In the genomic region with DNA sequence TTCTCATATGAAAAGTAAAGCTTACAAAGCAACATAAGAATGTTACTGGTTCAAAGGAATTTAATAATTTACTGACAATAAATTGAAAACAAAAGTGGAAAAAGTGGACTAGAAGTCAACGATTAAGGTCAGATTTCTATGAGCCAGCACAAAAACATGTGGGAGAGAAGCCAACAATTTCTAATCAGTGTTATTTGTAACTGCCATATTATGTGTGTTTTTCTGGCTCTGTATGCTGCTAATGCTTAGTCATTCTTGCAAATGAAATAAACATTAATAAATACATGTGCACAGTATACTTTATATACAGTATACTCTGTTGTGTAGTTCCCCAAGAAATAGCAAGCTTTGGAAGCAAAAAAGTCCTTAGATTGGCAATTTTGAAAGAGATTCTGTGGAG, we compare ENCODE assay signal across 27 cellular contexts.
DNase-seq lines count a peak whose midpoint lies in the region; FAIRE-seq and TF ChIP-seq lines count a peak whose summit lies in the region.
"Had no signal": no experiment of that assay in that cellular context is flagged by ENCODE, and none has a peak within 500 bp of the region (broad histone marks: within the 10 kb centered on the region; RNA-seq: fewer than 3 reads in every experiment).

No MANE protein-coding gene starts in this region.

- H3K36me3 ChIP-seq in bronchial epithelial cell (ENCODE audit: control insufficient read depth, insufficient read depth, low read length): no peaks in the 10 kb centered on the region
- H3K36me3 ChIP-seq: tibial artery had no signal

- H3K27me3 ChIP-seq in bronchial epithelial cell (ENCODE audit: control insufficient read depth, insufficient read depth, low read length): no peaks in the 10 kb centered on the region
- H3K27me3 ChIP-seq: tibial artery had no signal

- DNase-seq in HS-5 (ENCODE audit: low read depth) (peak; percentile 18), bronchial epithelial cell (ENCODE audit: low read depth) (peak; percentile 47), fibroblast of villous mesenchyme (ENCODE audit: low read depth) (peak; percentile 55), stromal cell of bone marrow (ENCODE audit: low read depth) (peak; percentile 7), NCI-H524 (lab: John Stamatoyannopoulos, UW) (no peak)
- DNase-seq in effector CD8-positive, alpha-beta T cell (lab: John Stamatoyannopoulos, UW): no peak
- DNase-seq in activated naive CD4-positive, alpha-beta T cell treated with Interleukin-2 at 50 U/mL for 16 hours: no peak
- no peak for DNase-seq in stimulated activated naive CD4-positive, alpha-beta T cell treated with Interleukin-2 at 50 U/mL for 16 hours (lab: John Stamatoyannopoulos, UW)
- DNase-seq: activated CD4-positive, alpha-beta T cell treated with anti-CD3 and anti-CD28 coated beads, Interleukin-2, amount 50 U/mL, for 48 hours; activated CD8-positive, alpha-beta memory T cell treated with anti-CD3 and anti-CD28 coated beads, Interleukin-2, amount 50 U/mL, for 4 hours; CD4-positive, alpha-beta T cell; DMS153; effector CD4-positive, alpha-beta T cell; GDM1; glutamatergic neuron; HFFc6; mesendoderm; naive thymus-derived CD4-positive, alpha-beta T cell; NCI-H1417; NCI-H2107; NCI-H446 treated with DMSO at 0.1 percent for 48 hours; occipital lobe; retina; stimulated activated naive CD8-positive, alpha-beta T cell treated with anti-CD3 and anti-CD28 coated beads, Interleukin-15, Interleukin-2, amounts not matched to agents 100 U/mL and 50 U/mL, for 24 hours; T-helper 1 cell; tibial artery had no signal

- H3K4me3 ChIP-seq in bronchial epithelial cell (ENCODE audit: low read depth, low read length): no peak overlapping the region
- no peak overlapping the region for H3K4me3 ChIP-seq in fibroblast of villous mesenchyme (ENCODE audit: low read depth, low read length)
- H3K4me3 ChIP-seq: tibial artery had no signal

- TF ChIP-seq CTCF in bronchial epithelial cell (IDR thresholded peaks at IDR 0.05; ENCODE audit: insufficient read depth, low read length, severe bottlenecking): no peak
- no peak for TF ChIP-seq CTCF in fibroblast of villous mesenchyme (IDR thresholded peaks at IDR 0.05; ENCODE audit: insufficient read depth, low read depth, low read length)

- no peak for FAIRE-seq in bronchial epithelial cell (lab: Jason Lieb, UNC)
- FAIRE-seq: GM18507 had no signal

Comparison
In these comparisons a context has a peak if more than half of its experiments do, and no peak if none do; other contexts are left out.
1. DNase-seq: peak in HS-5 (single experiment), bronchial epithelial cell (single experiment), fibroblast of villous mesenchyme (single experiment) and stromal cell of bone marrow (single experiment); none in effector CD8-positive, alpha-beta T cell (single experiment), NCI-H524 (0 of 2), activated naive CD4-positive, alpha-beta T cell treated with Interleukin-2 at 50 U/mL for 16 hours (single experiment) and stimulated activated naive CD4-positive, alpha-beta T cell treated with Interleukin-2 at 50 U/mL for 16 hours (single experiment).